16 cellular contexts compared by ENCODE assay signal in genomic region chrX:135389717-135390116, GRCh38. TPM values are rescaled to one million over a fixed set of nuclear protein-coding genes. Genes with fewer than 3 reads are reported as not detected.
A peak's percentile ranks its signal among the peaks of the same experiment; 100 is the strongest.
DNase-seq lines count a peak whose midpoint lies in the region; ATAC-seq, FAIRE-seq and TF ChIP-seq lines count a peak whose summit lies in the region.
"Had no signal": no experiment of that assay in that cellular context is flagged by ENCODE, and none has a peak within 500 bp of the region (broad histone marks: within the 10 kb centered on the region; RNA-seq: fewer than 3 reads in every experiment).

No MANE protein-coding gene starts in this region.

- no peaks in the 10 kb centered on the region for H3K36me3 Mint-ChIP-seq in activated T-helper 17 cell treated with anti-CD3 and anti-CD28 coated beads, Interleukin-2, amount 50 U/mL, for 72 hours (ENCODE audit: low read depth)

- intact Hi-C loops in left colon (cut with DNase I, micrococcal nuclease), result no loop called here

- H3K4me1 Mint-ChIP-seq in activated T-helper 17 cell treated with anti-CD3 and anti-CD28 coated beads, Interleukin-2, amount 50 U/mL, for 72 hours, result peaks cover 8% of the 10 kb centered on the region

- H3K4me2 ChIP-seq in A549, result peak overlapping the region; percentile 67

- DNase-seq in A549 (ENCODE audit: low read depth in 1 of 2, low spot score in 1 of 2), result peak; percentile 25 to 83
- peak; percentile 29 for DNase-seq in HK-2 (ENCODE audit: unreplicated experiment)
- DNase-seq in iris pigment epithelial cell (ENCODE audit: low read depth), result peak; percentile 5
- DNase-seq in NCI-H1436 treated with DMSO at 0.1 percent for 48 hours (lab: John Stamatoyannopoulos, UW), result no peak
- DNase-seq in left colon, result no peak
- DNase-seq in EL, result no peak
- DNase-seq in GM20000 (ENCODE audit: low spot score), result no peak
- DNase-seq: activated CD4-positive, CD25-positive, alpha-beta regulatory T cell; anterior cingulate cortex; DMS153; Karpas-422; NCI-H187 treated with DMSO at 0.1 percent for 48 hours; thyroid gland had no signal

- no peak for FAIRE-seq in A549 (lab: Jason Lieb, UNC)

- peak overlapping the region; percentile 42 for H3K27ac Mint-ChIP-seq in activated T-helper 17 cell treated with anti-CD3 and anti-CD28 coated beads, Interleukin-2, amount 50 U/mL, for 72 hours

- ATAC-seq in A549, result peak; percentile 73 to 97
- peak; percentile 80 for ATAC-seq in activated T-helper 17 cell treated with anti-CD3 and anti-CD28 coated beads, Interleukin-2, amount 50 U/mL, for 72 hours (replicated peaks)
- ATAC-seq in left colon, result no peak
- ATAC-seq: SK-N-SH treated with all-trans-retinoic acid at 6 μM for 48 hours had no signal

- TF ChIP-seq EP300 in A549 (IDR thresholded peaks at IDR 0.05), result peak; percentile 27 to 37; a peak in 2 of 5 replicates

- H3K4me3 ChIP-seq in A549, result no peak overlapping the region; the same call in 2 of the 3 replicates
- H3K4me3 ChIP-seq: prostate gland, thyroid gland had no signal

- POLR2A ChIA-PET in A549 (lab: Yijun Ruan, JAX), result no interaction called here

- WGBS in A549 (ENCODE audit: missing lambda C conversion rate), result 3% methylated on average over 2 of the region's 2 CpGs

- H3K27me3 Mint-ChIP-seq in activated T-helper 17 cell treated with anti-CD3 and anti-CD28 coated beads, Interleukin-2, amount 50 U/mL, for 72 hours, result no peaks in the 10 kb centered on the region

- CTCF ChIA-PET in A549 (lab: Yijun Ruan, JAX), result interaction anchor here (1.4 kb wide), 1 partner anchor 49 kb away, joined by 3 read pairs; no protein-coding TSS in a partner anchor

- H3K9me3 Mint-ChIP-seq in activated T-helper 17 cell treated with anti-CD3 and anti-CD28 coated beads, Interleukin-2, amount 50 U/mL, for 72 hours, result no peaks in the 10 kb centered on the region

- no peaks in the 10 kb centered on the region for H3K9me3 ChIP-seq in A549
- H3K9me3 ChIP-seq: prostate gland, thyroid gland had no signal

- TF ChIP-seq RAD21 in A549 (conservative IDR thresholded peaks at IDR 0.05 in 1 of 2, IDR thresholded peaks at IDR 0.05 in 1 of 2), result no peak

- peaks cover 20% of the 10 kb centered on the region for H3K4me1 ChIP-seq in A549
- H3K4me1 ChIP-seq: prostate gland, thyroid gland had no signal

- H3K27ac ChIP-seq in A549, result peak overlapping the region; percentile 76 to 77
- H3K27ac ChIP-seq: prostate gland, thyroid gland had no signal

- peak overlapping the region; percentile 45 for H3K4me3 Mint-ChIP-seq in activated T-helper 17 cell treated with anti-CD3 and anti-CD28 coated beads, Interleukin-2, amount 50 U/mL, for 72 hours

- no peak for TF ChIP-seq CTCF in A549 (IDR thresholded peaks at IDR 0.05)
- no peak for TF ChIP-seq CTCF in GM20000 (IDR thresholded peaks at IDR 0.05; ENCODE audit: extremely low read depth, missing control alignments)

- TF ChIP-seq POLR2A in A549 (IDR thresholded peaks at IDR 0.05; ENCODE audit: low read length), result no peak

TF ChIP-seq in A549, 52 proteins besides CTCF, POLR2A, EP300 and RAD21 (continues in another document):
- TF ChIP-seq JUNB (IDR thresholded peaks at IDR 0.05) (peak; percentile 59; the same call in 1 of the 2 replicates), NR3C1 (IDR thresholded peaks at IDR 0.05) (no peak), FOXS1 (CRISPR knock-in tag; IDR thresholded peaks at IDR 0.05) (no peak), EHMT2 (IDR thresholded peaks at IDR 0.05; ENCODE audit: low read depth) (no peak), RCOR1 (IDR thresholded peaks at IDR 0.05; ENCODE audit: low read depth, low read length) (no peak), FOSL2 (IDR thresholded peaks at IDR 0.05) (0 out of 2 replicates have a peak, but pooled peaks have one; percentile 25), FOSL2 (CRISPR knock-in tag; IDR thresholded peaks at IDR 0.05) (peak; percentile 64), HOXB13 (CRISPR knock-in tag; IDR thresholded peaks at IDR 0.05; ENCODE audit: low read depth) (no peak), GATA3 (IDR thresholded peaks at IDR 0.05; ENCODE audit: borderline replicate concordance) (no peak), CEBPB (IDR thresholded peaks at IDR 0.05) (peak; percentile 54 to 82; a peak in 3 of 4 replicates), KDM1A (IDR thresholded peaks at IDR 0.05; ENCODE audit: low read depth) (no peak), HDAC2 (IDR thresholded peaks at IDR 0.05) (no peak), JUN (IDR thresholded peaks at IDR 0.05) (peak in 1 of 2 experiments; percentile 26; a peak in 2 of 5 replicates), MYC (IDR thresholded peaks at IDR 0.05; ENCODE audit: borderline replicate concordance, low read length) (no peak), ELK1 (IDR thresholded peaks at IDR 0.05; ENCODE audit: low read depth, low read length) (no peak), ESRRA (IDR thresholded peaks at IDR 0.05; ENCODE audit: borderline replicate concordance, low read length) (no peak), RARB (CRISPR knock-in tag; IDR thresholded peaks at IDR 0.05) (no peak), ZSCAN20 (CRISPR knock-in tag; IDR thresholded peaks at IDR 0.05) (no peak), HOXA7 (CRISPR knock-in tag; IDR thresholded peaks at IDR 0.05) (no peak), TP53 (CRISPR knock-in tag; IDR thresholded peaks at IDR 0.05) (no peak), HES2 (IDR thresholded peaks at IDR 0.05) (peak; percentile 62), RFX5 (IDR thresholded peaks at IDR 0.05) (no peak), ZFP36 (IDR thresholded peaks at IDR 0.05; ENCODE audit: borderline replicate concordance, partially characterized antibody) (no peak), MAFK (IDR thresholded peaks at IDR 0.05; ENCODE audit: partially characterized antibody) (no peak), CBX2 (IDR thresholded peaks at IDR 0.05; ENCODE audit: borderline replicate concordance, low read depth) (no peak), RNF2 (IDR thresholded peaks at IDR 0.05; ENCODE audit: borderline replicate concordance, low read depth) (no peak), EHF (CRISPR knock-in tag; IDR thresholded peaks at IDR 0.05) (no peak)
- TF ChIP-seq, protein P1, sequence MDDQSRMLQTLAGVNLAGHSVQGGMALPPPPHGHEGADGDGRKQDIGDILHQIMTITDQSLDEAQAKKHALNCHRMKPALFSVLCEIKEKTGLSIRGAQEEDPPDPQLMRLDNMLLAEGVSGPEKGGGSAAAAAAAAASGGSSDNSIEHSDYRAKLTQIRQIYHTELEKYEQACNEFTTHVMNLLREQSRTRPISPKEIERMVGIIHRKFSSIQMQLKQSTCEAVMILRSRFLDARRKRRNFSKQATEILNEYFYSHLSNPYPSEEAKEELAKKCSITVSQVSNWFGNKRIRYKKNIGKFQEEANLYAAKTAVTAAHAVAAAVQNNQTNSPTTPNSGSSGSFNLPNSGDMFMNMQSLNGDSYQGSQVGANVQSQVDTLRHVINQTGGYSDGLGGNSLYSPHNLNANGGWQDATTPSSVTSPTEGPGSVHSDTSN (IDR thresholded peaks at IDR 0.05), result no peak
- TF ChIP-seq, protein P2, sequence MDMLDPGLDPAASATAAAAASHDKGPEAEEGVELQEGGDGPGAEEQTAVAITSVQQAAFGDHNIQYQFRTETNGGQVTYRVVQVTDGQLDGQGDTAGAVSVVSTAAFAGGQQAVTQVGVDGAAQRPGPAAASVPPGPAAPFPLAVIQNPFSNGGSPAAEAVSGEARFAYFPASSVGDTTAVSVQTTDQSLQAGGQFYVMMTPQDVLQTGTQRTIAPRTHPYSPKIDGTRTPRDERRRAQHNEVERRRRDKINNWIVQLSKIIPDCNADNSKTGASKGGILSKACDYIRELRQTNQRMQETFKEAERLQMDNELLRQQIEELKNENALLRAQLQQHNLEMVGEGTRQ (IDR thresholded peaks at IDR 0.05), result no peak

RNA-seq across cellular contexts. Expression of gene SMIM10L2A, which starts 32.0 kb away (rescaled TPM):
- polyA plus RNA-seq in A549 (2011; rRNA removed) (0.59 and 0.61 TPM in 2 replicates), A549 (2017; fragmentation: RNase III; extraction: RNeasy Plus Mini Kit Qiagen cat#74134 plus additional on column Dnase treatment) (0.34 to 0.37 TPM (median 0.37 TPM) in 3 replicates)
- 0.12 and 0.18 TPM in 2 replicates for polyA plus RNA-seq in A549 (2012; cell fraction: cytosol; rRNA removed)
- polyA plus RNA-seq in A549 (2012; cell fraction: nucleus; rRNA removed), result 0.34 and 0.38 TPM in 2 replicates
- polyA minus RNA-seq in A549 (2011; rRNA and poly(A)+ RNA removed), result 0.91 and 0.97 TPM in 2 replicates
- under 1 TPM; 0.06 to 0.82 TPM for total RNA-seq in activated T-helper 17 cell treated with anti-CD3 and anti-CD28 coated beads, Interleukin-2, amount 50 U/mL, for 72 hours
- under 1 TPM; 0.46 to 0.59 TPM for total RNA-seq in left colon

RNA-seq across cellular contexts. Expression of gene ZNF449, which starts 45.1 kb away (rescaled TPM):
- polyA plus RNA-seq in A549 (2011; rRNA removed) (9.2 and 11.1 TPM in 2 replicates), A549 (2017; fragmentation: RNase III; extraction: RNeasy Plus Mini Kit Qiagen cat#74134 plus additional on column Dnase treatment) (4.2 to 5.1 TPM (median 4.5 TPM) in 3 replicates)
- 0.90 and 0.97 TPM in 2 replicates for polyA plus RNA-seq in A549 (2012; cell fraction: cytosol; rRNA removed)
- 1.0 and 1.6 TPM in 2 replicates for polyA plus RNA-seq in A549 (2012; cell fraction: nucleus; rRNA removed)
- polyA minus RNA-seq in A549 (2011; rRNA and poly(A)+ RNA removed), result 3.4 and 4.1 TPM in 2 replicates
- 1 to 10 TPM; 1.6 to 2.2 TPM for total RNA-seq in activated T-helper 17 cell treated with anti-CD3 and anti-CD28 coated beads, Interleukin-2, amount 50 U/mL, for 72 hours
- 1 to 10 TPM; 3.2 to 3.7 TPM for total RNA-seq in left colon

RNA-seq across cellular contexts. Expression of gene ZNF75D, which starts 45.8 kb away (rescaled TPM):
- 9.7 and 10.7 TPM in 2 replicates for polyA plus RNA-seq in A549 (2011; rRNA removed)
- 2.0 and 2.4 TPM in 2 replicates for polyA plus RNA-seq in A549 (2012; cell fraction: cytosol; rRNA removed)
- polyA plus RNA-seq in A549 (2012; cell fraction: nucleus; rRNA removed), result 3.4 TPM in 2 replicates
- polyA plus RNA-seq in A549 (2017; fragmentation: RNase III; extraction: RNeasy Plus Mini Kit Qiagen cat#74134 plus additional on column Dnase treatment), result 5.0 to 5.5 TPM (median 5.5 TPM) in 3 replicates
- 7.2 and 7.4 TPM in 2 replicates for polyA minus RNA-seq in A549 (2011; rRNA and poly(A)+ RNA removed)
- total RNA-seq in activated T-helper 17 cell treated with anti-CD3 and anti-CD28 coated beads, Interleukin-2, amount 50 U/mL, for 72 hours, result 1 to 10 TPM; 6.4 to 8.2 TPM
- 1 to 10 TPM; 7.9 to 9.0 TPM for total RNA-seq in left colon

Comparison
In these comparisons a context has a peak if more than half of its experiments do, and no peak if none do; other contexts are left out.
1. DNase-seq: peak in A549 (2 of 2), HK-2 (single experiment) and iris pigment epithelial cell (single experiment); none in NCI-H1436 treated with DMSO at 0.1 percent for 48 hours (single experiment), left colon (0 of 2), EL (single experiment) and GM20000 (single experiment).